Comparison of ENCODE assay signal across 23 cellular contexts in the genomic region with DNA sequence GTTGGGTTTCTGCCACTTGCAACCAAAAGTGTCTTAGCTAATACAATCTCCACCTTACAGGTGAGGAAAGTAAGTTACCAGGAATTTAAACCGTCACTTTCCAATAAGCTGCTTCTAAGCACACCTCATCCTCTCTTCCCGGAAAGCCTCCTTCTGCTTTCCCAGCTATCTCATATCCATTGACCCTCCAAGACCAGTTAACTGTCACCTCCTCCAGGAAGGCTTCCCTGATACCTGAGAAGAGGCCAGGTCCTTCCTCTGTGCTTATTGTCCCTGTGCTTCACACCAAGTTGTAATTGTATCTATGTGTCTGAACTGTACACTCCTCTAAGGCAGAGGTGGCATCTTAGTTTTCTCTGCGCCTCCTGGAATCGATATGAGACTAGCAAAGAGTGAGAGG. TPM values are rescaled to one million over a fixed set of nuclear protein-coding genes. Genes with fewer than 3 reads are reported as not detected.
DNase-seq lines count a peak whose midpoint lies in the region; ATAC-seq and TF ChIP-seq lines count a peak whose summit lies in the region.
"Had no signal": no experiment of that assay in that cellular context is flagged by ENCODE, and none has a peak within 500 bp of the region (broad histone marks: within the 10 kb centered on the region; RNA-seq: fewer than 3 reads in every experiment).

No MANE protein-coding gene starts in this region.

- H3K9me3 Mint-ChIP-seq in activated CD4-positive, alpha-beta T cell treated with anti-CD3 and anti-CD28 coated beads for 36 hours (ENCODE audit: low read depth), result no peaks in the 10 kb centered on the region
- H3K9me3 Mint-ChIP-seq in CD4-positive, alpha-beta T cell, result no peaks in the 10 kb centered on the region
- peaks cover 3% of the 10 kb centered on the region for H3K9me3 Mint-ChIP-seq in activated T-helper 1 cell treated with anti-CD3 and anti-CD28 coated beads, Interleukin-12 subunit alpha, Interleukin-12 subunit beta, Interleukin-2, Interleukin-4 antibody, amounts not matched to agents 30 ng/mL and 10 ng/mL and 1 ng/mL, durations not matched to agents 14 hours and 24 hours and 36 hours
- no peaks in the 10 kb centered on the region for H3K9me3 Mint-ChIP-seq in memory B cell
- H3K9me3 Mint-ChIP-seq: activated CD4-positive, alpha-beta T cell treated with anti-CD3 and anti-CD28 coated beads, Interleukin-2, amount 10 ng/mL, durations not matched to agents 7 days and 5 days; neural crest cell; T-helper 1 cell treated with Interleukin-12 subunit alpha and Interleukin-12 subunit beta and Interleukin-4 antibody, amounts not matched to agents 30 μg/mL and 1 μg/mL, for 36 hours had no signal

- H3K27me3 ChIP-seq in CD4-positive, alpha-beta T cell (ENCODE audit: control insufficient read depth, insufficient read depth, low read length), result no peaks in the 10 kb centered on the region
- H3K27me3 ChIP-seq: body of pancreas, upper lobe of left lung had no signal

- CTCF ChIA-PET in activated CD4-positive, alpha-beta T cell treated with anti-CD3 and anti-CD28 coated beads for 36 hours (lab: Charles Lee), result interaction anchor here (1.2 to 1.9 kb wide), 2 partner anchors 23 to 45 kb away, joined by 5 to 6 read pairs; partner anchors contain the start of gene LAPTM5
- CTCF ChIA-PET in CD4-positive, alpha-beta T cell (lab: Charles Lee), result no interaction called here

- no peaks in the 10 kb centered on the region for H3K27me3 Mint-ChIP-seq in activated CD4-positive, alpha-beta T cell treated with anti-CD3 and anti-CD28 coated beads for 36 hours
- H3K27me3 Mint-ChIP-seq in CD4-positive, alpha-beta T cell, result no peaks in the 10 kb centered on the region
- H3K27me3 Mint-ChIP-seq in activated T-helper 1 cell treated with anti-CD3 and anti-CD28 coated beads, Interleukin-12 subunit alpha, Interleukin-12 subunit beta, Interleukin-2, Interleukin-4 antibody, amounts not matched to agents 30 ng/mL and 10 ng/mL and 1 ng/mL, durations not matched to agents 14 hours and 24 hours and 36 hours (ENCODE audit: insufficient read depth), result no peaks in the 10 kb centered on the region
- H3K27me3 Mint-ChIP-seq in memory B cell, result no peaks in the 10 kb centered on the region
- H3K27me3 Mint-ChIP-seq: activated CD4-positive, alpha-beta T cell treated with anti-CD3 and anti-CD28 coated beads, Interleukin-2, amount 10 ng/mL, durations not matched to agents 7 days and 5 days had no signal

- H3K36me3 Mint-ChIP-seq in activated CD4-positive, alpha-beta T cell treated with anti-CD3 and anti-CD28 coated beads for 36 hours (ENCODE audit: low read depth), result peaks cover 63% of the 10 kb centered on the region
- peaks cover 87% of the 10 kb centered on the region for H3K36me3 Mint-ChIP-seq in CD4-positive, alpha-beta T cell (ENCODE audit: low read depth)
- H3K36me3 Mint-ChIP-seq in activated T-helper 1 cell treated with anti-CD3 and anti-CD28 coated beads, Interleukin-12 subunit alpha, Interleukin-12 subunit beta, Interleukin-2, Interleukin-4 antibody, amounts not matched to agents 30 ng/mL and 10 ng/mL and 1 ng/mL, durations not matched to agents 14 hours and 24 hours and 36 hours (ENCODE audit: low read depth), result peaks cover 58% of the 10 kb centered on the region
- peaks cover 43% of the 10 kb centered on the region for H3K36me3 Mint-ChIP-seq in memory B cell

- POLR2A ChIA-PET in activated CD4-positive, alpha-beta T cell treated with anti-CD3 and anti-CD28 coated beads for 36 hours (lab: Charles Lee), result no interaction called here
- POLR2A ChIA-PET in CD4-positive, alpha-beta T cell (lab: Charles Lee), result interaction anchor here (1.1 to 7.1 kb wide), 3 partner anchors 10 to 20 kb away, joined by 3 to 74 read pairs (median 4); no protein-coding TSS in a partner anchor

- peak overlapping the region; percentile 43 for H3K27ac ChIP-seq in CD4-positive, alpha-beta T cell (ENCODE audit: low read depth, low read length)
- H3K27ac ChIP-seq in caudate nucleus (ENCODE audit: low read depth, low read length), result no peak overlapping the region
- H3K27ac ChIP-seq: 22Rv1, body of pancreas, upper lobe of left lung had no signal

- H3K9me3 ChIP-seq in CD4-positive, alpha-beta T cell (ENCODE audit: control insufficient read depth, low read length), result no peaks in the 10 kb centered on the region
- H3K9me3 ChIP-seq: body of pancreas, Caco-2, upper lobe of left lung had no signal

- no peak for DNase-seq in activated CD4-positive, alpha-beta T cell treated with anti-CD3 and anti-CD28 coated beads for 36 hours
- no peak for DNase-seq in activated CD4-positive, alpha-beta T cell treated with anti-CD3 and anti-CD28 coated beads for 48 hours
- no peak for DNase-seq in CD4-positive, alpha-beta T cell
- no peak for DNase-seq in activated T-helper 1 cell treated with anti-CD3 and anti-CD28 coated beads, Interleukin-12 subunit alpha, Interleukin-12 subunit beta, Interleukin-2, Interleukin-4 antibody, amounts not matched to agents 30 ng/mL and 10 ng/mL and 1 ng/mL, durations not matched to agents 14 hours and 24 hours and 36 hours (ENCODE audit: low spot score)
- no peak for DNase-seq in memory B cell (ENCODE audit: low spot score in 2 of 2)
- no peak for DNase-seq in NCI-H2081 (lab: John Stamatoyannopoulos, UW)
- DNase-seq in caudate nucleus (lab: John Stamatoyannopoulos, UW), result no peak
- DNase-seq: activated CD4-positive, alpha-beta T cell treated with anti-CD3 and anti-CD28 coated beads, Interleukin-2, amount 10 ng/mL, durations not matched to agents 7 days and 5 days; body of pancreas; Caco-2; effector CD8-positive, alpha-beta T cell; foreskin fibroblast; NCI-H2227 treated with DMSO at 0.1 percent for 48 hours; NCI-H748 treated with DMSO at 0.1 percent for 48 hours; RPMI8226; stimulated activated CD8-positive, alpha-beta memory T cell treated with anti-CD3 and anti-CD28 coated beads, Interleukin-4, amount 100 ng/mL, for 48 hours had no signal

- H3K4me1 Mint-ChIP-seq in activated CD4-positive, alpha-beta T cell treated with anti-CD3 and anti-CD28 coated beads for 36 hours, result peaks cover 11% of the 10 kb centered on the region
- peaks cover 35% of the 10 kb centered on the region for H3K4me1 Mint-ChIP-seq in CD4-positive, alpha-beta T cell (ENCODE audit: low read depth)
- peaks cover 30% of the 10 kb centered on the region for H3K4me1 Mint-ChIP-seq in activated T-helper 1 cell treated with anti-CD3 and anti-CD28 coated beads, Interleukin-12 subunit alpha, Interleukin-12 subunit beta, Interleukin-2, Interleukin-4 antibody, amounts not matched to agents 30 ng/mL and 10 ng/mL and 1 ng/mL, durations not matched to agents 14 hours and 24 hours and 36 hours (ENCODE audit: low read depth)
- H3K4me1 Mint-ChIP-seq in memory B cell, result peaks cover 45% of the 10 kb centered on the region

- H3K4me3 Mint-ChIP-seq in activated CD4-positive, alpha-beta T cell treated with anti-CD3 and anti-CD28 coated beads for 36 hours, result no peak overlapping the region
- no peak overlapping the region for H3K4me3 Mint-ChIP-seq in CD4-positive, alpha-beta T cell
- no peak overlapping the region for H3K4me3 Mint-ChIP-seq in activated T-helper 1 cell treated with anti-CD3 and anti-CD28 coated beads, Interleukin-12 subunit alpha, Interleukin-12 subunit beta, Interleukin-2, Interleukin-4 antibody, amounts not matched to agents 30 ng/mL and 10 ng/mL and 1 ng/mL, durations not matched to agents 14 hours and 24 hours and 36 hours
- H3K4me3 Mint-ChIP-seq in memory B cell, result no peak overlapping the region
- H3K4me3 Mint-ChIP-seq: activated CD4-positive, alpha-beta T cell treated with anti-CD3 and anti-CD28 coated beads, Interleukin-2, amount 10 ng/mL, durations not matched to agents 7 days and 5 days; neural crest cell; T-helper 1 cell treated with Interleukin-12 subunit alpha and Interleukin-12 subunit beta and Interleukin-4 antibody, amounts not matched to agents 30 μg/mL and 1 μg/mL, for 36 hours had no signal

- ATAC-seq in activated CD4-positive, alpha-beta T cell treated with anti-CD3 and anti-CD28 coated beads for 36 hours, result no peak
- no peak for ATAC-seq in CD4-positive, alpha-beta T cell (ENCODE audit: poor library complexity)
- ATAC-seq in memory B cell (ENCODE audit: low read depth) (no peak), HG02885 (IDR thresholded peaks at IDR 0.05; ENCODE audit: poor library complexity, unreplicated experiment) (no peak)
- ATAC-seq: body of pancreas had no signal

- H3K27ac Mint-ChIP-seq in activated CD4-positive, alpha-beta T cell treated with anti-CD3 and anti-CD28 coated beads for 36 hours, result peak overlapping the region; percentile 2
- peak overlapping the region; percentile 96 for H3K27ac Mint-ChIP-seq in CD4-positive, alpha-beta T cell
- H3K27ac Mint-ChIP-seq in activated T-helper 1 cell treated with anti-CD3 and anti-CD28 coated beads, Interleukin-12 subunit alpha, Interleukin-12 subunit beta, Interleukin-2, Interleukin-4 antibody, amounts not matched to agents 30 ng/mL and 10 ng/mL and 1 ng/mL, durations not matched to agents 14 hours and 24 hours and 36 hours, result peak overlapping the region; percentile 67
- H3K27ac Mint-ChIP-seq in memory B cell, result peak overlapping the region; percentile 58
- H3K27ac Mint-ChIP-seq: activated CD4-positive, alpha-beta T cell treated with anti-CD3 and anti-CD28 coated beads, Interleukin-2, amount 10 ng/mL, durations not matched to agents 7 days and 5 days; T-helper 1 cell treated with Interleukin-12 subunit alpha and Interleukin-12 subunit beta and Interleukin-4 antibody, amounts not matched to agents 30 μg/mL and 1 μg/mL, for 36 hours had no signal

- TF ChIP-seq CTCF in CD4-positive, alpha-beta T cell (IDR thresholded peaks at IDR 0.05), result no peak

- intact Hi-C loops in activated CD4-positive, alpha-beta T cell treated with anti-CD3 and anti-CD28 coated beads for 36 hours (cut with DNase I, micrococcal nuclease), result no loop called here
- intact Hi-C loops in CD4-positive, alpha-beta T cell (cut with DNase I, micrococcal nuclease), result no loop called here
- intact Hi-C loops in activated T-helper 1 cell treated with anti-CD3 and anti-CD28 coated beads, Interleukin-12 subunit alpha, Interleukin-12 subunit beta, Interleukin-2, Interleukin-4 antibody, amounts not matched to agents 30 ng/mL and 10 ng/mL and 1 ng/mL, durations not matched to agents 14 hours and 24 hours and 36 hours (cut with micrococcal nuclease), result no loop called here

RNA-seq across cellular contexts. Expression of gene MATN1, which starts 11.2 kb away (rescaled TPM):
- under 1 TPM; 0.32 to 0.43 TPM for total RNA-seq in activated CD4-positive, alpha-beta T cell treated with anti-CD3 and anti-CD28 coated beads for 36 hours
- 1 to 10 TPM; 2.5 to 2.7 TPM for total RNA-seq in CD4-positive, alpha-beta T cell
- total RNA-seq in activated T-helper 1 cell treated with anti-CD3 and anti-CD28 coated beads, Interleukin-12 subunit alpha, Interleukin-12 subunit beta, Interleukin-2, Interleukin-4 antibody, amounts not matched to agents 30 ng/mL and 10 ng/mL and 1 ng/mL, durations not matched to agents 14 hours and 24 hours and 36 hours, result 0.42 and 0.70 TPM in 2 replicates
- total RNA-seq: activated CD4-positive, alpha-beta T cell treated with anti-CD3 and anti-CD28 coated beads, Interleukin-2, amount 10 ng/mL, durations not matched to agents 7 days and 5 days; Caco-2; pulmonary artery endothelial cell; subcutaneous adipose tissue had no signal

RNA-seq across cellular contexts. Expression of gene LAPTM5, which starts 23.0 kb away (rescaled TPM):
- total RNA-seq in activated CD4-positive, alpha-beta T cell treated with anti-CD3 and anti-CD28 coated beads for 36 hours, result 100 to 1,000 TPM; 174 to 214 TPM
- total RNA-seq in CD4-positive, alpha-beta T cell, result 100 to 1,000 TPM; 625 to 642 TPM
- total RNA-seq in activated T-helper 1 cell treated with anti-CD3 and anti-CD28 coated beads, Interleukin-12 subunit alpha, Interleukin-12 subunit beta, Interleukin-2, Interleukin-4 antibody, amounts not matched to agents 30 ng/mL and 10 ng/mL and 1 ng/mL, durations not matched to agents 14 hours and 24 hours and 36 hours, result 199 and 214 TPM in 2 replicates
- total RNA-seq: Caco-2 had no signal

Comparison
In these comparisons a context has a peak if more than half of its experiments do, and no peak if none do; other contexts are left out.
1. H3K27ac Mint-ChIP-seq: peak in every context shown above with its lines; median percentile 96 in CD4-positive, alpha-beta T cell; 67 in activated T-helper 1 cell treated with anti-CD3 and anti-CD28 coated beads, Interleukin-12 subunit alpha, Interleukin-12 subunit beta, Interleukin-2, Interleukin-4 antibody, amounts not matched to agents 30 ng/mL and 10 ng/mL and 1 ng/mL, durations not matched to agents 14 hours and 24 hours and 36 hours; 58 in memory B cell; 2 in activated CD4-positive, alpha-beta T cell treated with anti-CD3 and anti-CD28 coated beads for 36 hours.